26 cellular contexts compared by ENCODE assay signal in genomic region chr6:36083446-36083845, GRCh38. TPM values are rescaled to one million over a fixed set of nuclear protein-coding genes. Genes with fewer than 3 reads are reported as not detected.
DNase-seq lines count a peak whose midpoint lies in the region; ATAC-seq and TF ChIP-seq lines count a peak whose summit lies in the region.
"Had no signal": no experiment of that assay in that cellular context is flagged by ENCODE, and none has a peak within 500 bp of the region (broad histone marks: within the 10 kb centered on the region; RNA-seq: fewer than 3 reads in every experiment).

No MANE protein-coding gene starts in this region.

- H2AK5ac ChIP-seq in mesenchymal stem cell (ENCODE audit: low read length, severe bottlenecking) = no peak overlapping the region

- no peaks in the 10 kb centered on the region for H3K27me3 ChIP-seq in endodermal cell (ENCODE audit: control insufficient read depth, insufficient read depth, low read length, poor library complexity, severe bottlenecking)
- no peaks in the 10 kb centered on the region for H3K27me3 ChIP-seq in mesenchymal stem cell (ENCODE audit: control insufficient read depth in 1 of 2, insufficient read depth in 1 of 2, low read length in 2 of 2)

- H3K18ac ChIP-seq in mesenchymal stem cell (ENCODE audit: low read depth in 1 of 2, low read length in 2 of 2) = no peak overlapping the region

- no peak overlapping the region for H2BK120ac ChIP-seq in mesenchymal stem cell (ENCODE audit: low read depth, low read length)

- no peak overlapping the region for H2AFZ ChIP-seq in mesenchymal stem cell (ENCODE audit: low read depth, low read length)
- H2AFZ ChIP-seq: PC-9 had no signal

- H3K36me3 Mint-ChIP-seq in WTC11 (peaks cover 73% of the 10 kb centered on the region), endodermal cell (ENCODE audit: low read depth) (peaks cover 82% of the 10 kb centered on the region)

- H3K4me1 Mint-ChIP-seq in WTC11 (no peaks in the 10 kb centered on the region), endodermal cell (peaks cover 10% of the 10 kb centered on the region)

- H4K91ac ChIP-seq in mesenchymal stem cell (ENCODE audit: low read length) = no peak overlapping the region

- H3K4me1 ChIP-seq in endodermal cell (ENCODE audit: control insufficient read depth, insufficient read depth, low read length) (peaks cover 8% of the 10 kb centered on the region), mesenchymal stem cell (ENCODE audit: control insufficient read depth, insufficient read depth, low read depth, low read length) (peaks cover 15% of the 10 kb centered on the region)

- no peak overlapping the region for H4K8ac ChIP-seq in mesenchymal stem cell (ENCODE audit: low read length)

- H3K4me3 ChIP-seq in endodermal cell (ENCODE audit: low read length) (no peak overlapping the region), mesenchymal stem cell (ENCODE audit: insufficient read depth in 1 of 2, low read depth in 1 of 2, low read length in 2 of 2) (peak overlapping the region in 1 of 2 experiments; percentile 4)
- H3K4me3 ChIP-seq: PC-9 had no signal

- DNase-seq in ELF-1 (ENCODE audit: low read depth, low spot score) (peak; percentile 69), WTC11 (ENCODE audit: low spot score) (no peak), endodermal cell (peak; percentile 58), mesenchymal stem cell (no peak), NCI-H82 (lab: John Stamatoyannopoulos, UW) (no peak), HK-2 (ENCODE audit: unreplicated experiment) (no peak), SW 1271 (lab: John Stamatoyannopoulos, UW) (no peak)
- DNase-seq: CD4-positive, CD25-positive, alpha-beta regulatory T cell; DMS153; DND-41; H7; IMR-90; MM.1S; NCI-H1048; NCI-H1417; NCI-H1694; NCI-H2029 treated with DMSO at 0.1 percent for 48 hours; NCI-H446 treated with DMSO at 0.1 percent for 48 hours; NCI-H526; PC-9; Right ventricle myocardium superior; RPMI8226 had no signal

- H3K36me3 ChIP-seq in endodermal cell (ENCODE audit: control insufficient read depth, insufficient read depth, low read length) (peaks cover 65% of the 10 kb centered on the region), mesenchymal stem cell (ENCODE audit: control insufficient read depth in 1 of 2, insufficient read depth in 2 of 2, low read depth in 1 of 2, low read length in 2 of 2) (peaks cover 15 to 69% of the 10 kb centered on the region in 2 experiments)

- H3K27me3 Mint-ChIP-seq in WTC11 (ENCODE audit: low read depth) = no peaks in the 10 kb centered on the region; the same call in 1 of the 2 replicates
- no peaks in the 10 kb centered on the region for H3K27me3 Mint-ChIP-seq in endodermal cell (ENCODE audit: insufficient read depth)
- H3K27me3 Mint-ChIP-seq: CD4-positive, CD25-positive, alpha-beta regulatory T cell had no signal

- no peak overlapping the region for H2BK5ac ChIP-seq in mesenchymal stem cell (ENCODE audit: low read depth, low read length, poor library complexity, severe bottlenecking)

- H2BK15ac ChIP-seq in mesenchymal stem cell (ENCODE audit: low read depth, poor library complexity, severe bottlenecking) = no peak overlapping the region

- no peak overlapping the region for H2BK12ac ChIP-seq in mesenchymal stem cell (ENCODE audit: low read length in 2 of 2)

- H3K27ac ChIP-seq in endodermal cell (ENCODE audit: low read depth, low read length) (no peak overlapping the region), mesenchymal stem cell (ENCODE audit: low read length, poor library complexity, severe bottlenecking) (peak overlapping the region; percentile 37)
- H3K27ac ChIP-seq: KMS-11, PC-9 had no signal

- H3K4me2 ChIP-seq in mesenchymal stem cell (ENCODE audit: low read length, poor library complexity, severe bottlenecking) = no peak overlapping the region
- H3K4me2 ChIP-seq: KMS-11, PC-9 had no signal

- H3K9me3 Mint-ChIP-seq in WTC11 (peaks cover 52% of the 10 kb centered on the region), endodermal cell (peaks cover 52% of the 10 kb centered on the region)

- H3K4me3 Mint-ChIP-seq in WTC11 (no peak overlapping the region), endodermal cell (no peak overlapping the region)
- H3K4me3 Mint-ChIP-seq: CD4-positive, CD25-positive, alpha-beta regulatory T cell had no signal

- H3K4ac ChIP-seq in mesenchymal stem cell (ENCODE audit: low read depth in 1 of 2, low read length in 2 of 2) = no peak overlapping the region

- H3K14ac ChIP-seq in mesenchymal stem cell (ENCODE audit: low read length in 2 of 2) = no peak overlapping the region

- peak; percentile 30 for ATAC-seq in WTC11

- 90% methylated on average over 3 of the region's 3 CpGs; no CpG with 5 or more reads in 1 of the 2 experiments for WGBS in endodermal cell (ENCODE audit: insufficient coverage in 1 of 2, insufficient read length in 1 of 2), 2 experiments
- 76% methylated on average over 3 of the region's 3 CpGs for WGBS in mesenchymal stem cell

- TF ChIP-seq CTCF in WTC11 (IDR thresholded peaks at IDR 0.05) (no peak), endodermal cell (conservative IDR thresholded peaks at IDR 0.05) (no peak)

- H3K9me3 ChIP-seq in endodermal cell (ENCODE audit: control insufficient read depth, low read length) = peaks cover 62% of the 10 kb centered on the region
- H3K9me3 ChIP-seq in mesenchymal stem cell (ENCODE audit: control insufficient read depth, low read length) = peaks cover 10% of the 10 kb centered on the region

- POLR2A ChIA-PET in WTC11 (lab: Charles Lee) = no interaction called here

- H3K9ac ChIP-seq in endodermal cell (ENCODE audit: extremely low read depth, low read length, poor library complexity, severe bottlenecking) = no peak overlapping the region
- H3K9ac ChIP-seq in mesenchymal stem cell (ENCODE audit: low read length) = no peak overlapping the region
- H3K9ac ChIP-seq: KMS-11 had no signal

- CTCF ChIA-PET in WTC11 (lab: Charles Lee) = interaction anchor here (1.0 to 1.2 kb wide), 2 partner anchors 12 to 56 kb away, joined by 3 to 4 read pairs; partner anchors contain the start of gene MAPK14

- H3K23ac ChIP-seq in mesenchymal stem cell (ENCODE audit: low read length in 2 of 2) = no peak overlapping the region

- H3K79me1 ChIP-seq in mesenchymal stem cell (replicated peaks; ENCODE audit: low read length, poor library complexity, severe bottlenecking) = peaks cover 9% of the 10 kb centered on the region

- no peak overlapping the region for H3K27ac Mint-ChIP-seq in WTC11
- no peak overlapping the region for H3K27ac Mint-ChIP-seq in endodermal cell

TF ChIP-seq in WTC11, 78 proteins besides CTCF, POLR2A, EP300 and RAD21:
- no peak for TF ChIP-seq IRF1 (CRISPR knock-in tag; IDR thresholded peaks at IDR 0.05)
- TF ChIP-seq E2F4 (CRISPR knock-in tag; IDR thresholded peaks at IDR 0.05; ENCODE audit: borderline replicate concordance, low read depth) = no peak
- TF ChIP-seq E2F1 (CRISPR knock-in tag; IDR thresholded peaks at IDR 0.05) = no peak
- no peak for TF ChIP-seq MAX (CRISPR knock-in tag; IDR thresholded peaks at IDR 0.05)

RNA-seq across cellular contexts. Expression of gene MAPK13, which starts 46.9 kb away (rescaled TPM):
- total RNA-seq in WTC11 (2021) (13.6 to 17.8 TPM (median 17.0 TPM) in 3 replicates), endodermal cell (10 to 100 TPM; 14.6 to 16.0 TPM)
- polyA plus RNA-seq in endodermal cell (2013, experiment 1 of 2) = 3.1 TPM
- polyA plus RNA-seq in endodermal cell (2013, experiment 2 of 2) = 2.1 TPM
- 29.8 TPM for polyA plus RNA-seq in mesenchymal stem cell (2013, experiment 1 of 2)
- polyA plus RNA-seq in mesenchymal stem cell (2013, experiment 2 of 2) = 28.9 TPM
- total RNA-seq: SK-MEL-5 had no signal

RNA-seq across cellular contexts. Expression of gene MAPK14, which starts 55.8 kb away (rescaled TPM):
- 30.8 to 34.7 TPM (median 34.0 TPM) in 3 replicates for total RNA-seq in WTC11 (2021)
- total RNA-seq in endodermal cell = 10 to 100 TPM; 36.4 to 40.6 TPM
- polyA plus RNA-seq in endodermal cell (2013, experiment 1 of 2) = 37.4 TPM
- polyA plus RNA-seq in endodermal cell (2013, experiment 2 of 2) = 32.5 TPM
- 22.9 TPM for polyA plus RNA-seq in mesenchymal stem cell (2013, experiment 1 of 2)
- polyA plus RNA-seq in mesenchymal stem cell (2013, experiment 2 of 2) = 23.1 TPM

RNA-seq across cellular contexts. Expression of gene SLC26A8, which starts 59.0 kb away (rescaled TPM):
- total RNA-seq in WTC11 (2021) (0.46 to 0.80 TPM (median 0.50 TPM) in 3 replicates), endodermal cell (not detected)
- 0.14 TPM for polyA plus RNA-seq in endodermal cell (2013, experiment 1 of 2)
- polyA plus RNA-seq in endodermal cell (2013, experiment 2 of 2) = 0.17 TPM
- polyA plus RNA-seq in mesenchymal stem cell (2013, experiment 1 of 2) = not detected
- polyA plus RNA-seq in mesenchymal stem cell (2013, experiment 2 of 2) = not detected
- total RNA-seq: A172; CD4-positive, CD25-positive, alpha-beta regulatory T cell; IMR-90; PC-9; Right ventricle myocardium superior; SK-MEL-5 had no signal
- polyA plus RNA-seq: BJ; CD4-positive, CD25-positive, alpha-beta regulatory T cell had no signal

Comparison
In these comparisons a context has a peak if more than half of its experiments do, and no peak if none do; other contexts are left out.
1. DNase-seq: peak in ELF-1 (single experiment) and endodermal cell (single experiment); none in WTC11 (single experiment), mesenchymal stem cell (single experiment), NCI-H82 (single experiment), HK-2 (single experiment) and SW 1271 (0 of 2).